In genomic region chr11:9065614-9066431, GRCh38 we compare ENCODE assay signal across 19 cellular contexts. TPM values are rescaled to one million over a fixed set of nuclear protein-coding genes. Genes with fewer than 3 reads are reported as not detected.
DNase-seq lines count a peak whose midpoint lies in the region; ATAC-seq and TF ChIP-seq lines count a peak whose summit lies in the region.
"Had no signal": no experiment of that assay in that cellular context is flagged by ENCODE, and none has a peak within 500 bp of the region (broad histone marks: within the 10 kb centered on the region; RNA-seq: fewer than 3 reads in every experiment).

No MANE protein-coding gene starts in this region.

- no peak overlapping the region for H2BK15ac ChIP-seq in IMR-90 (ENCODE audit: low read depth, low read length)

- intact Hi-C loops in IMR-90 (cut with micrococcal nuclease): no loop called here

- H3K36me3 ChIP-seq in IMR-90 (ENCODE audit: control insufficient read depth, insufficient read depth, low read length) (no peaks in the 10 kb centered on the region), parathyroid adenoma (ENCODE audit: control insufficient read depth, insufficient read depth, low read length) (no peaks in the 10 kb centered on the region), MM.1S (replicated peaks; ENCODE audit: insufficient read depth, low read length) (no peaks in the 10 kb centered on the region)
- H3K36me3 ChIP-seq: heart right ventricle had no signal

- dilution Hi-C loops in IMR-90 (cut with HindIII; ENCODE audit: low sequenced_read_pairs, unreplicated experiment): no loop called here

- H2AK5ac ChIP-seq in IMR-90 (ENCODE audit: low read depth, low read length): no peak overlapping the region; the same call in 1 of the 2 replicates

- no peak overlapping the region for H2BK120ac ChIP-seq in IMR-90 (ENCODE audit: low read depth, low read length)

- no peak overlapping the region for H3K14ac ChIP-seq in IMR-90 (replicated peaks; ENCODE audit: low read depth, low read length)

- H3F3A ChIP-seq in MM.1S (ENCODE audit: insufficient read depth, low read length): no peaks in the 10 kb centered on the region

- H2BK5ac ChIP-seq in IMR-90 (ENCODE audit: low read depth, low read length, poor library complexity, severe bottlenecking): no peak overlapping the region

- H3K79me1 ChIP-seq in IMR-90 (ENCODE audit: low read depth in 1 of 2, low read length in 2 of 2): no peaks in the 10 kb centered on the region

- no peak overlapping the region for H4K8ac ChIP-seq in IMR-90 (ENCODE audit: low read depth in 2 of 2, low read length in 2 of 2)

- CTCF ChIA-PET in IMR-90 (lab: Yijun Ruan, JAX): no interaction called here

- H3K4me2 ChIP-seq in IMR-90 (ENCODE audit: low read depth, low read length) (no peak overlapping the region), parathyroid adenoma (ENCODE audit: low read length) (no peak overlapping the region), MM.1S (ENCODE audit: low read depth, low read length) (no peak overlapping the region)

- BruUV-seq in IMR-90 (replicated peaks; lab: Mats Ljungman, UMichigan): no TSS peak

- no peak for TF ChIP-seq POLR2A in IMR-90 (IDR thresholded peaks at IDR 0.05; ENCODE audit: low read depth, low read length)

- H2AFZ ChIP-seq in IMR-90 (replicated peaks; ENCODE audit: low read length, poor library complexity) (peak overlapping the region; percentile 1), parathyroid adenoma (peak overlapping the region; percentile 28), MM.1S (ENCODE audit: low read length) (no peak overlapping the region)

- ATAC-seq in IMR-90 (ENCODE audit: low read depth) (peak; percentile 54; the same call in 1 of the 2 replicates), HG03460 (IDR thresholded peaks at IDR 0.05; ENCODE audit: unreplicated experiment) (no peak)
- ATAC-seq: activated CD4-positive, CD25-positive, alpha-beta regulatory T cell treated with anti-CD3 and anti-CD28 coated beads, Interleukin-2, amount 50 U/mL, for 24 hours; activated CD8-positive, alpha-beta T cell treated with anti-CD3 and anti-CD28 coated beads for 36 hours; natural killer cell had no signal

- no peak for TF ChIP-seq CTCF in AG10803 (conservative IDR thresholded peaks at IDR 0.05; ENCODE audit: low read length)
- TF ChIP-seq CTCF in IMR-90 (conservative IDR thresholded peaks at IDR 0.05; ENCODE audit: low read depth, low read length): no peak
- TF ChIP-seq CTCF in epithelial cell of proximal tubule (conservative IDR thresholded peaks at IDR 0.05; ENCODE audit: low read depth, low read length): no peak
- no peak for TF ChIP-seq CTCF in parathyroid adenoma (IDR thresholded peaks at IDR 0.05)
- no peak for TF ChIP-seq CTCF in MM.1S (IDR thresholded peaks at IDR 0.05; ENCODE audit: low read length)

- TF ChIP-seq RAD21 in IMR-90 (IDR thresholded peaks at IDR 0.05; ENCODE audit: low read length): no peak

- no peak overlapping the region for H3K4me3 ChIP-seq in AG10803 (ENCODE audit: low read length)
- no peak overlapping the region for H3K4me3 ChIP-seq in IMR-90 (ENCODE audit: insufficient read depth, low read depth, low read length)
- H3K4me3 ChIP-seq in epithelial cell of proximal tubule (ENCODE audit: low read depth, low read length): no peak overlapping the region
- no peak overlapping the region for H3K4me3 ChIP-seq in parathyroid adenoma (ENCODE audit: low read depth, low read length)
- no peak overlapping the region for H3K4me3 ChIP-seq in MM.1S (ENCODE audit: low read length)
- H3K4me3 ChIP-seq: heart right ventricle had no signal

- no peak overlapping the region for H2BK20ac ChIP-seq in IMR-90 (ENCODE audit: low read depth, low read length)

- H3K9ac ChIP-seq in IMR-90 (ENCODE audit: low read depth, low read length) (no peak overlapping the region), parathyroid adenoma (no peak overlapping the region), MM.1S (ENCODE audit: low read length) (no peak overlapping the region)

- no peaks in the 10 kb centered on the region for H3K9me2 ChIP-seq in MM.1S (replicated peaks; ENCODE audit: insufficient read depth, low read length)

- in situ Hi-C loops in IMR-90 (cut with MboI; ENCODE audit: low sequenced_read_pairs): no loop called here

- H3K27ac ChIP-seq in IMR-90 (ENCODE audit: insufficient read depth, low read length) (peak overlapping the region; percentile 23; the same call in 1 of the 2 replicates), parathyroid adenoma (no peak overlapping the region), MM.1S (ENCODE audit: low read length) (no peak overlapping the region)
- H3K27ac ChIP-seq: heart right ventricle had no signal

- no peaks in the 10 kb centered on the region for H3K9me3 ChIP-seq in IMR-90 (ENCODE audit: control insufficient read depth, insufficient read depth, low read length)
- H3K9me3 ChIP-seq in parathyroid adenoma (ENCODE audit: control insufficient read depth, low read length): no peaks in the 10 kb centered on the region
- no peaks in the 10 kb centered on the region for H3K9me3 ChIP-seq in MM.1S (replicated peaks; ENCODE audit: insufficient read depth, low read length)
- H3K9me3 ChIP-seq: heart right ventricle had no signal

- no peak overlapping the region for H3K23ac ChIP-seq in IMR-90 (ENCODE audit: low read depth, low read length)

- peak overlapping the region; percentile 6; the same call in 1 of the 2 replicates for H4K5ac ChIP-seq in IMR-90 (ENCODE audit: low read depth, low read length)

- no peaks in the 10 kb centered on the region for H4K20me1 ChIP-seq in IMR-90 (ENCODE audit: insufficient read depth, low read length)
- H4K20me1 ChIP-seq in MM.1S (ENCODE audit: insufficient read depth, low read length): no peaks in the 10 kb centered on the region

- H3K4ac ChIP-seq in IMR-90 (ENCODE audit: low read depth, low read length): no peak overlapping the region

- WGBS in IMR-90 (ENCODE audit: extremely low coverage in 2 of 2, insufficient read length in 1 of 2), 2 experiments: 70% methylated on average over 3 of the region's 15 CpGs; no CpG with 5 or more reads in 1 of the 2 experiments

- POLR2A ChIA-PET in IMR-90 (lab: Charles Lee; ENCODE audit: unreplicated experiment): no interaction called here

- DNase-seq in AG10803 (ENCODE audit: low read depth) (peak; percentile 48), IMR-90 (peak; percentile 24), epithelial cell of proximal tubule (ENCODE audit: low read depth) (peak; percentile 6), UCSD-AML1 (lab: John Stamatoyannopoulos, UW; ENCODE audit: unreplicated experiment) (no peak), MM.1S (no peak), ecto neural progenitor cell (ENCODE audit: low spot score) (no peak)
- DNase-seq: activated CD8-positive, alpha-beta T cell treated with anti-CD3 and anti-CD28 coated beads for 36 hours; activated gamma-delta T cell treated with Interleukin-2 at 50 U/mL for 16 hours; activated T-cell treated with anti-CD3 and anti-CD28 coated beads, Interleukin-2, amount 50 U/mL, for 1 hour; cortex of kidney; heart right ventricle; natural killer cell; NCI-H1436; NCI-H2107; NCI-H524 treated with DMSO at 0.1 percent for 48 hours; stimulated activated CD4-positive, alpha-beta T cell treated with anti-CD3 and anti-CD28 coated beads, Interleukin-1b, Interleukin-23, amount 100 ng/mL, for 48 hours had no signal

- H3K79me2 ChIP-seq in parathyroid adenoma (no peaks in the 10 kb centered on the region), MM.1S (ENCODE audit: low read length) (no peaks in the 10 kb centered on the region)

- peaks cover 3% of the 10 kb centered on the region; the same call in 1 of the 2 replicates for H3K4me1 ChIP-seq in IMR-90 (ENCODE audit: control insufficient read depth, insufficient read depth, low read length)
- peaks cover 4% of the 10 kb centered on the region for H3K4me1 ChIP-seq in parathyroid adenoma
- peaks cover 2% of the 10 kb centered on the region; the same call in 1 of the 2 replicates for H3K4me1 ChIP-seq in MM.1S (ENCODE audit: low read length)

- no peak overlapping the region for H3K56ac ChIP-seq in IMR-90 (ENCODE audit: extremely low read depth, insufficient read depth, low read length)

- H3K9me1 ChIP-seq in IMR-90 (ENCODE audit: insufficient read depth, low read length): no peaks in the 10 kb centered on the region; the same call in 1 of the 2 replicates

- peak overlapping the region; percentile 63 for H2AK9ac ChIP-seq in IMR-90 (replicated peaks; ENCODE audit: low read depth, low read length, poor library complexity)

- H3K18ac ChIP-seq in IMR-90 (ENCODE audit: low read depth, low read length): no peak overlapping the region

- no peaks in the 10 kb centered on the region for H3K27me3 ChIP-seq in IMR-90 (ENCODE audit: control insufficient read depth, insufficient read depth, low read length)
- no peaks in the 10 kb centered on the region for H3K27me3 ChIP-seq in parathyroid adenoma (ENCODE audit: control insufficient read depth, insufficient read depth, low read length)
- H3K27me3 ChIP-seq in MM.1S (replicated peaks; ENCODE audit: insufficient read depth, low read length): peaks cover 9% of the 10 kb centered on the region

- no peak overlapping the region for H4K91ac ChIP-seq in IMR-90 (ENCODE audit: insufficient read depth, low read depth, low read length)

TF ChIP-seq in IMR-90, 13 proteins besides CTCF, POLR2A, EP300 and RAD21:
- TF ChIP-seq CHD1 (IDR thresholded peaks at IDR 0.05; ENCODE audit: low read depth, low read length) (no peak), CEBPB (IDR thresholded peaks at IDR 0.05; ENCODE audit: low read depth, low read length) (peak; percentile 28), RCOR1 (IDR thresholded peaks at IDR 0.05; ENCODE audit: insufficient replicate concordance, low read length) (no peak), NFE2L2 (IDR thresholded peaks at IDR 0.05; ENCODE audit: low read depth, low read length) (no peak)

RNA-seq across cellular contexts. Expression of gene SCUBE2, which starts 25.6 kb away (rescaled TPM):
- 0.56 and 0.72 TPM in 2 replicates for total RNA-seq in IMR-90 (2012; rRNA removed)
- polyA plus RNA-seq in IMR-90 (2012; rRNA removed): 0.43 and 0.53 TPM in 2 replicates
- 0.36 and 0.65 TPM in 2 replicates for polyA plus RNA-seq in IMR-90 (2012; cell fraction: cytosol; rRNA removed)
- polyA plus RNA-seq in IMR-90 (2012; cell fraction: nucleus; rRNA removed; ENCODE audit: low replicate concordance): 0.95 and 2.0 TPM in 2 replicates
- total RNA-seq in epithelial cell of proximal tubule: 0.17 and 0.43 TPM in 2 replicates
- total RNA-seq: activated CD8-positive, alpha-beta T cell treated with anti-CD3 and anti-CD28 coated beads for 36 hours; natural killer cell had no signal

Comparison
In these comparisons a context has a peak if more than half of its experiments do, and no peak if none do; other contexts are left out.
1. DNase-seq: peak in AG10803 (single experiment), IMR-90 (single experiment) and epithelial cell of proximal tubule (single experiment); none in UCSD-AML1 (single experiment), MM.1S (single experiment) and ecto neural progenitor cell (single experiment).